20 cellular contexts compared by ENCODE assay signal in the genomic region with DNA sequence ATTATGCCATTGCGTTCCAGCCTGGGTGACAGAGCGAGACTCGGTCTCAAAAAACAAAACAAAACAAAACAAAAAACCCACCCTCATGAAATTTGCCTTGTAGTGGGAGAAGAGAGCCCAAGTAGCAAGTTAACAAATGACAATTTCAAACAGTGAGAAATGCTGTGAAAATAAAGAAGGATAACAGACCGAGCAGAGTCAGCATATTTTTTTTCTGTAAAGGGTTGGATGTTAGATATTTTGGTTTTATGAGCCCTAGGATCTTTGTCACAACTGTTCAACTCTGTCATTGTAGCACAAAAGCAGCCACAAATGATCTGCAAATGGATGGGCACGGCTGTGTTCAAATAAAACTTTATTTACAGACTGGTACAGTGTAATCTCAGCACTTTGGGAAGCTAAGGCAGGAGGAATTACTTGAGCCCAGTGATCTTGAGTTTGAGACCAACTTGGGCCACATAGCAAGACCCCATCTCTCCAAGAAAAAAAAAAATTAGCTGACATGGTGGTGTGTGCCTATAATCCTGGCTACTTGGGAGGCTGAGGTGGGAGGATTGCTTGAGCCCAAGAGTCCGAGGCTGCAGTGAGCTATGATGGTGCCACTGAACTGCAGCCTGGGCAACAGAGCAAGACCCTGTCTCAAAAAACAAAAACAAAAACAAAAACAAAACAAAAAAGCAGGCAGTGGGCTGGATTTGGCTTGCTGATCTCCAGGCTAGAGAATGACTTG.
DNase-seq lines count a peak whose midpoint lies in the region; ATAC-seq, FAIRE-seq and TF ChIP-seq lines count a peak whose summit lies in the region.
"Had no signal": no experiment of that assay in that cellular context is flagged by ENCODE, and none has a peak within 500 bp of the region (broad histone marks: within the 10 kb centered on the region; RNA-seq: fewer than 3 reads in every experiment).

No MANE protein-coding gene starts in this region.

- no peak overlapping the region for H3K4ac ChIP-seq in H1 (replicated peaks; ENCODE audit: insufficient read length, low read depth, low read length)

- no peak overlapping the region for H3K18ac ChIP-seq in H1 (ENCODE audit: extremely low read depth, low read length)

- 0 out of 2 replicates have a peak overlapping the region, but pooled peaks have one; percentile 61 for H2BK15ac ChIP-seq in H1 (ENCODE audit: low read length)

- no peak overlapping the region for H2BK20ac ChIP-seq in H1 (ENCODE audit: low read length)

- H4K91ac ChIP-seq in H1 (replicated peaks; ENCODE audit: insufficient read length, low read length) = no peak overlapping the region

- no peak for TF ChIP-seq EP300 in H1 (IDR thresholded peaks at IDR 0.05; ENCODE audit: borderline replicate concordance in 1 of 2, low read depth in 2 of 2, low read length in 2 of 2)

- H3K23ac ChIP-seq in H1 (ENCODE audit: insufficient read length) = no peak overlapping the region

- ATAC-seq in WTC11 = no peak
- no peak for ATAC-seq in HG03159 (IDR thresholded peaks at IDR 0.05; ENCODE audit: unreplicated experiment)

- no peak overlapping the region for H2AFZ ChIP-seq in H1 (ENCODE audit: low read length)

- TF ChIP-seq RAD21 in H1 (IDR thresholded peaks at IDR 0.05 in 1 of 2, conservative IDR thresholded peaks at IDR 0.05 in 1 of 2; ENCODE audit: low read depth in 2 of 2, low read length in 2 of 2) = no peak

- peaks cover 3% of the 10 kb centered on the region; the same call in 1 of the 2 replicates for H3K23me2 ChIP-seq in H1 (ENCODE audit: low read depth, low read length)

- H3K79me1 ChIP-seq in H1 (ENCODE audit: low read depth, low read length) = no peaks in the 10 kb centered on the region; the same call in 1 of the 2 replicates

- no peak for FAIRE-seq in H1 (lab: Jason Lieb, UNC)
- no peak for FAIRE-seq in frontal cortex (lab: Jason Lieb, UNC)
- FAIRE-seq: D721Med, G401.6, GM12892, GM18507 had no signal

- TF ChIP-seq POLR2A in H1 (IDR thresholded peaks at IDR 0.05; ENCODE audit: control extremely low read depth in 1 of 2, low read depth in 2 of 2, low read length in 2 of 2) (no peak), prostate gland (IDR thresholded peaks at IDR 0.05) (no peak)

- POLR2A ChIA-PET in HEK293 (lab: Yijun Ruan, JAX) (no interaction called here), WTC11 (lab: Charles Lee) (no interaction called here), H1 (lab: Charles Lee; ENCODE audit: partially characterized antibody) (interaction anchor here (1.0 kb wide), 1 partner anchor 17 kb away, joined by 3 read pairs; no protein-coding TSS in a partner anchor)

- H3K4me3 Mint-ChIP-seq in WTC11 = no peak overlapping the region
- H3K4me3 Mint-ChIP-seq in type B pancreatic cell = no peak overlapping the region
- H3K4me3 Mint-ChIP-seq: CD4-positive, alpha-beta T cell; IgD-negative memory B cell had no signal

- no peaks in the 10 kb centered on the region for H3K9me3 ChIP-seq in HEK293 (ENCODE audit: control insufficient read depth, insufficient read depth, low read depth, low read length)
- no peaks in the 10 kb centered on the region for H3K9me3 ChIP-seq in H1 (ENCODE audit: insufficient read depth in 2 of 2, low read depth in 1 of 2, low read length in 1 of 2)
- H3K9me3 ChIP-seq in prostate gland = no peaks in the 10 kb centered on the region
- H3K9me3 ChIP-seq: Caco-2, HAP-1 had no signal

- 85% methylated on average over 5 of the region's 6 CpGs; no CpG with 5 or more reads in 1 of the 2 experiments for WGBS in H1 (ENCODE audit: extremely low coverage in 1 of 2, insufficient coverage in 1 of 2, insufficient read length in 1 of 2, insufficient replicate concordance in 2 of 2, low coverage in 1 of 2, low lambda C conversion rate in 2 of 2, missing lambda C conversion rate in 1 of 2), 2 experiments
- WGBS in prostate gland = 77% methylated on average over 6 of the region's 6 CpGs

- H3K4me3 ChIP-seq in HEK293 (ENCODE audit: low read depth, low read length) (no peak overlapping the region), H1 (ENCODE audit: extremely low read depth in 1 of 4, insufficient read depth in 2 of 4, low read depth in 3 of 4, low read length in 4 of 4) (no peak overlapping the region), prostate gland (no peak overlapping the region)
- H3K4me3 ChIP-seq: HAP-1 had no signal

- no peak overlapping the region for H3K4me2 ChIP-seq in H1 (ENCODE audit: insufficient read depth in 1 of 2, low read depth in 2 of 2, low read length in 2 of 2)

- H3K4me1 ChIP-seq in HEK293 (ENCODE audit: control insufficient read depth, insufficient read depth, low read length) (no peaks in the 10 kb centered on the region), H1 (replicated peaks in 1 of 4; ENCODE audit: control insufficient read depth in 3 of 4, insufficient read depth in 4 of 4, low read length in 3 of 4) (no peaks in the 10 kb centered on the region), prostate gland (replicated peaks) (no peaks in the 10 kb centered on the region)
- H3K4me1 ChIP-seq: Caco-2, HAP-1 had no signal

- no peak overlapping the region for H4K5ac ChIP-seq in H1 (ENCODE audit: insufficient read length, low read depth, low read length)

- H3K36me3 Mint-ChIP-seq in WTC11 (no peaks in the 10 kb centered on the region), type B pancreatic cell (no peaks in the 10 kb centered on the region)

- no peak overlapping the region for H2BK5ac ChIP-seq in H1 (ENCODE audit: low read depth, low read length)

- H3K79me2 ChIP-seq in H1 (ENCODE audit: control insufficient read depth in 1 of 2, insufficient read depth in 2 of 2, low read length in 2 of 2) = no peaks in the 10 kb centered on the region

- no peak overlapping the region for H2BK120ac ChIP-seq in H1 (replicated peaks; ENCODE audit: low read depth, low read length)

- 0 out of 2 replicates have a peak overlapping the region, but pooled peaks have one; percentile 50 for H2BK12ac ChIP-seq in H1 (ENCODE audit: low read depth, low read length)

- no peak overlapping the region for H2AK5ac ChIP-seq in H1 (ENCODE audit: low read depth, low read length)

- DNase-seq in WTC11 (ENCODE audit: low spot score) (no peak), H1 (ENCODE audit: low read depth in 1 of 2, low spot score in 2 of 2) (no peak), type B pancreatic cell (ENCODE audit: extremely low spot score, unreplicated experiment) (no peak), prostate gland (ENCODE audit: low spot score) (no peak), frontal cortex (ENCODE audit: low spot score in 2 of 2) (no peak)
- DNase-seq: AML-193; Caco-2; CD4-positive, alpha-beta T cell; GOT3; KG1 had no signal

- no peak overlapping the region for H4K8ac ChIP-seq in H1 (ENCODE audit: extremely low read depth, insufficient read depth, low read length)

- intact Hi-C loops in prostate gland (cut with DNase I) = no loop called here

- H3K9me3 Mint-ChIP-seq in WTC11 (no peaks in the 10 kb centered on the region), type B pancreatic cell (peaks cover 7% of the 10 kb centered on the region)
- H3K9me3 Mint-ChIP-seq: CD4-positive, alpha-beta T cell; IgD-negative memory B cell had no signal

- H3K14ac ChIP-seq in H1 (ENCODE audit: insufficient read length) = no peak overlapping the region

- H3K36me3 ChIP-seq in HEK293 (ENCODE audit: control insufficient read depth in 2 of 2, insufficient read depth in 1 of 2, low read length in 2 of 2) (no peaks in the 10 kb centered on the region), H1 (ENCODE audit: control insufficient read depth in 2 of 4, insufficient read depth in 4 of 4, low read length in 3 of 4) (no peaks in the 10 kb centered on the region), prostate gland (no peaks in the 10 kb centered on the region)
- H3K36me3 ChIP-seq: HAP-1 had no signal

- TF ChIP-seq CTCF in HEK293 (tag by site-specific recombination; IDR thresholded peaks at IDR 0.05) = no peak
- no peak for TF ChIP-seq CTCF in WTC11 (IDR thresholded peaks at IDR 0.05)
- TF ChIP-seq CTCF in H1 (IDR thresholded peaks at IDR 0.05; ENCODE audit: control extremely low read depth in 1 of 3, insufficient read depth in 1 of 3, low read depth in 1 of 3, low read length in 3 of 3) = no peak
- TF ChIP-seq CTCF in type B pancreatic cell (conservative IDR thresholded peaks at IDR 0.05) = no peak
- TF ChIP-seq CTCF in prostate gland (IDR thresholded peaks at IDR 0.05) = no peak

- H3K27me3 ChIP-seq in H1 (replicated peaks in 1 of 4; ENCODE audit: control insufficient read depth in 3 of 4, extremely low read depth in 1 of 4, insufficient read depth in 3 of 4, low read length in 3 of 4) (no peaks in the 10 kb centered on the region), prostate gland (replicated peaks; ENCODE audit: insufficient read depth) (no peaks in the 10 kb centered on the region)

- H4K20me1 ChIP-seq in H1 (replicated peaks in 1 of 2; ENCODE audit: control insufficient read depth in 1 of 2, insufficient read depth in 2 of 2, low read length in 2 of 2) = no peaks in the 10 kb centered on the region

- CTCF ChIA-PET in HEK293 (lab: Yijun Ruan, JAX) = interaction anchor here (0.6 to 0.7 kb wide), 2 partner anchors 14 to 134 kb away, joined by 3 to 4 read pairs; no protein-coding TSS in a partner anchor
- CTCF ChIA-PET in WTC11 (lab: Charles Lee) = no interaction called here
- CTCF ChIA-PET in H1 (lab: Charles Lee; ENCODE audit: partially characterized antibody) = no interaction called here

- no peak overlapping the region for H3K27ac ChIP-seq in HEK293 (ENCODE audit: extremely low read depth, low read depth, low read length)
- H3K27ac ChIP-seq in H1 (ENCODE audit: low read depth, low read length) = no peak overlapping the region
- no peak overlapping the region for H3K27ac ChIP-seq in prostate gland
- H3K27ac ChIP-seq: C4-2B, HL-60 had no signal

- H3K4me1 Mint-ChIP-seq in WTC11 (peaks cover 6% of the 10 kb centered on the region), type B pancreatic cell (ENCODE audit: unreplicated experiment) (peaks cover 6% of the 10 kb centered on the region)

- no peak overlapping the region for H3K56ac ChIP-seq in H1 (replicated peaks; ENCODE audit: insufficient read length, low read depth, low read length)

- no peaks in the 10 kb centered on the region for H3K27me3 Mint-ChIP-seq in WTC11 (ENCODE audit: low read depth)
- H3K27me3 Mint-ChIP-seq in type B pancreatic cell = no peaks in the 10 kb centered on the region
- H3K27me3 Mint-ChIP-seq: CD4-positive, alpha-beta T cell had no signal

- no peak overlapping the region for H3K27ac Mint-ChIP-seq in WTC11
- peak overlapping the region; percentile 28 for H3K27ac Mint-ChIP-seq in type B pancreatic cell
- H3K27ac Mint-ChIP-seq: CD4-positive, alpha-beta T cell; IgD-negative memory B cell had no signal

- H3K9ac ChIP-seq in H1 (replicated peaks in 1 of 4; ENCODE audit: extremely low read depth in 1 of 4, low read depth in 3 of 4, low read length in 3 of 4) = no peak overlapping the region

TF ChIP-seq in HEK293, 187 proteins besides CTCF, POLR2A, EP300 and RAD21:
- TF ChIP-seq ZNF121 (tag by site-specific recombination; IDR thresholded peaks at IDR 0.05) (peak; percentile 92), ZNF239 (tag by site-specific recombination; IDR thresholded peaks at IDR 0.05) (no peak)
TF ChIP-seq in HEK293: peak in this region for 1.

TF ChIP-seq in H1, 55 proteins besides CTCF, POLR2A, EP300 and RAD21 (continues in another document):
- no peak for TF ChIP-seq SIX5 (IDR thresholded peaks at IDR 0.05; ENCODE audit: low read depth, low read length)
- no peak for TF ChIP-seq SRF (IDR thresholded peaks at IDR 0.05; ENCODE audit: low read depth, low read length)
- TF ChIP-seq RXRA (IDR thresholded peaks at IDR 0.05; ENCODE audit: insufficient read depth, low read depth, low read length) = no peak
- no peak for TF ChIP-seq CHD1 (IDR thresholded peaks at IDR 0.05; ENCODE audit: low read depth, low read length)

Comparison
In these comparisons a context has a peak if more than half of its experiments do, and no peak if none do; other contexts are left out.
1. Of the 8 proteins assayed by ChIP-seq in both HEK293 and WTC11: peak only in HEK293: none; only in WTC11: none; in both: ZNF121; in neither: 7.